1 cellular context compared by ENCODE assay signal in genomic region chr2:241314933-241315182, GRCh38.
TF ChIP-seq lines count a peak whose summit lies in the region.

No MANE protein-coding gene starts in this region.

TF ChIP-seq in K562, 482 proteins besides CTCF, POLR2A, EP300 and RAD21 (continued from another document):
- TF ChIP-seq ZNF23 (CRISPR knock-in tag; IDR thresholded peaks at IDR 0.05): no peak
- peak; percentile 60; the same call in 1 of the 2 replicates for TF ChIP-seq TARDBP (IDR thresholded peaks at IDR 0.05)
- TF ChIP-seq MAFK (IDR thresholded peaks at IDR 0.05; ENCODE audit: low read length): no peak
- peak; percentile 32; the same call in 1 of the 2 replicates for TF ChIP-seq RNF2 (IDR thresholded peaks at IDR 0.05)
- TF ChIP-seq ELF1 (tag; IDR thresholded peaks at IDR 0.05): no peak; the same call in 1 of the 2 replicates
- TF ChIP-seq CREB3L1 (IDR thresholded peaks at IDR 0.05; ENCODE audit: borderline replicate concordance, low read depth): peak; percentile 95
- 0 out of 2 replicates have a peak, but pooled peaks have one; percentile 25 for TF ChIP-seq ZNF589 (CRISPR knock-in tag; IDR thresholded peaks at IDR 0.05; ENCODE audit: low read depth)
- peak; percentile 41 for TF ChIP-seq TAF1 (IDR thresholded peaks at IDR 0.05; ENCODE audit: control insufficient read depth, extremely low read depth, insufficient read depth, low read length, severe bottlenecking)
- TF ChIP-seq RREB1 (CRISPR knock-in tag; IDR thresholded peaks at IDR 0.05): no peak
- TF ChIP-seq HMGXB4 (CRISPR knock-in tag; IDR thresholded peaks at IDR 0.05): 0 out of 2 replicates have a peak, but pooled peaks have one; percentile 28
- TF ChIP-seq ZNF232 (CRISPR knock-in tag; IDR thresholded peaks at IDR 0.05): peak; percentile 51; the same call in 1 of the 2 replicates
- no peak for TF ChIP-seq OTX1 (CRISPR knock-in tag; IDR thresholded peaks at IDR 0.05)
- 0 out of 6 replicates have a peak, but pooled peaks of 1 of the 3 experiments have one; percentile 23 for TF ChIP-seq ZBTB11 (CRISPR knock-in tag; IDR thresholded peaks at IDR 0.05)
- no peak for TF ChIP-seq FOXA1 (IDR thresholded peaks at IDR 0.05; ENCODE audit: borderline replicate concordance)
- no peak for TF ChIP-seq THRA (IDR thresholded peaks at IDR 0.05)
- peak; percentile 46; the same call in 1 of the 2 replicates for TF ChIP-seq ETS1 (conservative IDR thresholded peaks at IDR 0.05; ENCODE audit: control insufficient read depth, low read depth, low read length)
- peak; percentile 65 for TF ChIP-seq SAFB (IDR thresholded peaks at IDR 0.05; ENCODE audit: borderline replicate concordance, low read depth, low read length)
- 0 out of 2 replicates have a peak, but pooled peaks have one; percentile 10 for TF ChIP-seq KAT7 (CRISPR knock-in tag; IDR thresholded peaks at IDR 0.05; ENCODE audit: borderline replicate concordance)
- TF ChIP-seq RBM34 (IDR thresholded peaks at IDR 0.05; ENCODE audit: borderline replicate concordance, insufficient read depth, low read length): no peak
- TF ChIP-seq PCBP1 (IDR thresholded peaks at IDR 0.05; ENCODE audit: low read depth, low read length, poor library complexity, severe bottlenecking): peak; percentile 63
- TF ChIP-seq ZNF639 (CRISPR knock-in tag; conservative IDR thresholded peaks at IDR 0.05 in 1 of 2, IDR thresholded peaks at IDR 0.05 in 1 of 2): peak in 1 of 2 experiments; percentile 57; a peak in 1 of 4 replicates
- peak; percentile 67; the same call in 1 of the 2 replicates for TF ChIP-seq MYC (IDR thresholded peaks at IDR 0.05; ENCODE audit: low read depth, low read length)
- TF ChIP-seq MYC (CRISPR knock-in tag; IDR thresholded peaks at IDR 0.05; ENCODE audit: borderline replicate concordance, low read depth): no peak
- TF ChIP-seq GABPA (tag; conservative IDR thresholded peaks at IDR 0.05; ENCODE audit: low read depth): no peak
- TF ChIP-seq POLR2G (IDR thresholded peaks at IDR 0.05; ENCODE audit: low read depth, low read length): peak; percentile 96
- TF ChIP-seq HMGN3 (IDR thresholded peaks at IDR 0.05; ENCODE audit: borderline replicate concordance, extremely low read depth, insufficient read length, low read depth, low read length): peak; percentile 73
- no peak for TF ChIP-seq ATF7 (IDR thresholded peaks at IDR 0.05)
- no peak for TF ChIP-seq RNF219 (CRISPR knock-in tag; IDR thresholded peaks at IDR 0.05)
